ENCODE assay signal across 1 cellular context in the genomic region with DNA sequence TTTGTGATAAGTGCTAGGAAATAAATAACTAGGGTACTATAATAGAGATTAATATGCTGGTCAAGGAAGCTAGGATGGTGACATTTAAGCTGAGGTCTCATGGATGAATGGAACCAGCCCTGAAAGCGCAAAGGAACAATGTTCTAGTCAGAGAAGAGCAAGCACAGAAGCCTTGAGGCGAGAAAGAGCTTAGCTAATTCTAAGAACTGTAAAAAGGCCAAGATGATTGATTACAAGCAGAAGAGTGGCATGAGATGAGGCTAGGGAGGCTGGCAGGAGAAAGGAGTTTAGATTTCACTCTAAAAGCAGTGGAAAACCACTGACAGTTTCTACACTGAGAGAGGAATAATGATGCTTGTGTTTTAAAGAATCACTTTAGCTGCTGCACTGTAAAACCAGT.
TF ChIP-seq lines count a peak whose summit lies in the region.

No MANE protein-coding gene starts in this region.

TF ChIP-seq in HepG2, 621 proteins besides CTCF, POLR2A, EP300 and RAD21:
- TF ChIP-seq SALL1 (CRISPR knock-in tag; IDR thresholded peaks at IDR 0.05) (no peak), GTF3A (CRISPR knock-in tag; conservative IDR thresholded peaks at IDR 0.05) (no peak), SOX6 (IDR thresholded peaks at IDR 0.05) (no peak), SOX6 (CRISPR knock-in tag; IDR thresholded peaks at IDR 0.05) (no peak), SP5 (CRISPR knock-in tag; IDR thresholded peaks at IDR 0.05; ENCODE audit: borderline replicate concordance, low read depth) (no peak), POLR2AphosphoS2 (IDR thresholded peaks at IDR 0.05; ENCODE audit: low read depth, low read length) (no peak), POLR2AphosphoS5 (IDR thresholded peaks at IDR 0.05; ENCODE audit: low read depth, low read length) (no peak)
- TF ChIP-seq, protein P1, sequence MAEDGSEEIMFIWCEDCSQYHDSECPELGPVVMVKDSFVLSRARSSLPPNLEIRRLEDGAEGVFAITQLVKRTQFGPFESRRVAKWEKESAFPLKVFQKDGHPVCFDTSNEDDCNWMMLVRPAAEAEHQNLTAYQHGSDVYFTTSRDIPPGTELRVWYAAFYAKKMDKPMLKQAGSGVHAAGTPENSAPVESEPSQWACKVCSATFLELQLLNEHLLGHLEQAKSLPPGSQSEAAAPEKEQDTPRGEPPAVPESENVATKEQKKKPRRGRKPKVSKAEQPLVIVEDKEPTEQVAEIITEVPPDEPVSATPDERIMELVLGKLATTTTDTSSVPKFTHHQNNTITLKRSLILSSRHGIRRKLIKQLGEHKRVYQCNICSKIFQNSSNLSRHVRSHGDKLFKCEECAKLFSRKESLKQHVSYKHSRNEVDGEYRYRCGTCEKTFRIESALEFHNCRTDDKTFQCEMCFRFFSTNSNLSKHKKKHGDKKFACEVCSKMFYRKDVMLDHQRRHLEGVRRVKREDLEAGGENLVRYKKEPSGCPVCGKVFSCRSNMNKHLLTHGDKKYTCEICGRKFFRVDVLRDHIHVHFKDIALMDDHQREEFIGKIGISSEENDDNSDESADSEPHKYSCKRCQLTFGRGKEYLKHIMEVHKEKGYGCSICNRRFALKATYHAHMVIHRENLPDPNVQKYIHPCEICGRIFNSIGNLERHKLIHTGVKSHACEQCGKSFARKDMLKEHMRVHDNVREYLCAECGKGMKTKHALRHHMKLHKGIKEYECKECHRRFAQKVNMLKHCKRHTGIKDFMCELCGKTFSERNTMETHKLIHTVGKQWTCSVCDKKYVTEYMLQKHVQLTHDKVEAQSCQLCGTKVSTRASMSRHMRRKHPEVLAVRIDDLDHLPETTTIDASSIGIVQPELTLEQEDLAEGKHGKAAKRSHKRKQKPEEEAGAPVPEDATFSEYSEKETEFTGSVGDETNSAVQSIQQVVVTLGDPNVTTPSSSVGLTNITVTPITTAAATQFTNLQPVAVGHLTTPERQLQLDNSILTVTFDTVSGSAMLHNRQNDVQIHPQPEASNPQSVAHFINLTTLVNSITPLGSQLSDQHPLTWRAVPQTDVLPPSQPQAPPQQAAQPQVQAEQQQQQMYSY (CRISPR knock-in tag; IDR thresholded peaks at IDR 0.05) = no peak
- TF ChIP-seq, protein P2, sequence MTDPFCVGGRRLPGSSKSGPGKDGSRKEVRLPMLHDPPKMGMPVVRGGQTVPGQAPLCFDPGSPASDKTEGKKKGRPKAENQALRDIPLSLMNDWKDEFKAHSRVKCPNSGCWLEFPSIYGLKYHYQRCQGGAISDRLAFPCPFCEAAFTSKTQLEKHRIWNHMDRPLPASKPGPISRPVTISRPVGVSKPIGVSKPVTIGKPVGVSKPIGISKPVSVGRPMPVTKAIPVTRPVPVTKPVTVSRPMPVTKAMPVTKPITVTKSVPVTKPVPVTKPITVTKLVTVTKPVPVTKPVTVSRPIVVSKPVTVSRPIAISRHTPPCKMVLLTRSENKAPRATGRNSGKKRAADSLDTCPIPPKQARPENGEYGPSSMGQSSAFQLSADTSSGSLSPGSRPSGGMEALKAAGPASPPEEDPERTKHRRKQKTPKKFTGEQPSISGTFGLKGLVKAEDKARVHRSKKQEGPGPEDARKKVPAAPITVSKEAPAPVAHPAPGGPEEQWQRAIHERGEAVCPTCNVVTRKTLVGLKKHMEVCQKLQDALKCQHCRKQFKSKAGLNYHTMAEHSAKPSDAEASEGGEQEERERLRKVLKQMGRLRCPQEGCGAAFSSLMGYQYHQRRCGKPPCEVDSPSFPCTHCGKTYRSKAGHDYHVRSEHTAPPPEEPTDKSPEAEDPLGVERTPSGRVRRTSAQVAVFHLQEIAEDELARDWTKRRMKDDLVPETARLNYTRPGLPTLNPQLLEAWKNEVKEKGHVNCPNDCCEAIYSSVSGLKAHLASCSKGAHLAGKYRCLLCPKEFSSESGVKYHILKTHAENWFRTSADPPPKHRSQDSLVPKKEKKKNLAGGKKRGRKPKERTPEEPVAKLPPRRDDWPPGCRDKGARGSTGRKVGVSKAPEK (CRISPR knock-in tag; IDR thresholded peaks at IDR 0.05; ENCODE audit: borderline replicate concordance) = no peak
- TF ChIP-seq, protein P3, sequence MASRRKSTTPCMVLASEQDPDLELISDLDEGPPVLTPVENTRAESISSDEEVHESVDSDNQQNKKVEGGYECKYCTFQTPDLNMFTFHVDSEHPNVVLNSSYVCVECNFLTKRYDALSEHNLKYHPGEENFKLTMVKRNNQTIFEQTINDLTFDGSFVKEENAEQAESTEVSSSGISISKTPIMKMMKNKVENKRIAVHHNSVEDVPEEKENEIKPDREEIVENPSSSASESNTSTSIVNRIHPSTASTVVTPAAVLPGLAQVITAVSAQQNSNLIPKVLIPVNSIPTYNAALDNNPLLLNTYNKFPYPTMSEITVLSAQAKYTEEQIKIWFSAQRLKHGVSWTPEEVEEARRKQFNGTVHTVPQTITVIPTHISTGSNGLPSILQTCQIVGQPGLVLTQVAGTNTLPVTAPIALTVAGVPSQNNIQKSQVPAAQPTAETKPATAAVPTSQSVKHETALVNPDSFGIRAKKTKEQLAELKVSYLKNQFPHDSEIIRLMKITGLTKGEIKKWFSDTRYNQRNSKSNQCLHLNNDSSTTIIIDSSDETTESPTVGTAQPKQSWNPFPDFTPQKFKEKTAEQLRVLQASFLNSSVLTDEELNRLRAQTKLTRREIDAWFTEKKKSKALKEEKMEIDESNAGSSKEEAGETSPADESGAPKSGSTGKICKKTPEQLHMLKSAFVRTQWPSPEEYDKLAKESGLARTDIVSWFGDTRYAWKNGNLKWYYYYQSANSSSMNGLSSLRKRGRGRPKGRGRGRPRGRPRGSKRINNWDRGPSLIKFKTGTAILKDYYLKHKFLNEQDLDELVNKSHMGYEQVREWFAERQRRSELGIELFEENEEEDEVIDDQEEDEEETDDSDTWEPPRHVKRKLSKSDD (CRISPR knock-in tag; IDR thresholded peaks at IDR 0.05; ENCODE audit: low read depth) = no peak
